In the genomic region with DNA sequence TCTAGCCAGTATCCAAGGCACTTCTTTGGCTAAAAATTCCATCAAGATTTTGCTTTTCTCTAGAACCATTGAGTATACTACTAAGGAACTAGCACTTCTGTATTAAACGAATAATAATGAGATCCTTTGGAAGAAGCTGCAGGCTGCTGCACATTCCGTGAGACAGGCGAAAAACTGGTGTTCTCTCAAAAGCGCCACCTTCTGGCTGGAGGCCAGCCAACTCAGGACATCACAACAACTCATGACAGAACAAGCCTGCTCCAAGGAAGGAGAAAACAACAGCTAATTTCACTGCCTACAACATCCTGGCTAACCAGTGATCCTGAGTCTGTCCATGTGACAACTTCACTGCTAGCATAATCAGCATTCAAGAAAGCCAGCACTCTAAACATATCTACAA, we compare ENCODE assay signal across 8 cellular contexts.
DNase-seq lines count a peak whose midpoint lies in the region; ATAC-seq and TF ChIP-seq lines count a peak whose summit lies in the region.

No MANE protein-coding gene starts in this region.

- H3K27me3 ChIP-seq in testis = no peaks in the 10 kb centered on the region

- no peak overlapping the region for H3K27ac ChIP-seq in testis

- no peak for TF ChIP-seq POLR2A in testis (IDR thresholded peaks at IDR 0.05)

- intact Hi-C loops in testis (cut with DNase I; ENCODE audit: low total_unique reads) = no loop called here

- peak in 1 of 3 experiments; percentile 7 for TF ChIP-seq CTCF in testis (IDR thresholded peaks at IDR 0.05)
- TF ChIP-seq CTCF in omental fat pad (IDR thresholded peaks at IDR 0.05) = no peak

- DNase-seq in activated T-cell treated with anti-CD3 and anti-CD28 coated beads for 1 hour (ENCODE audit: low read depth) (peak; percentile 15), UCSD-AML1 (lab: John Stamatoyannopoulos, UW; ENCODE audit: unreplicated experiment) (peak; percentile 33), glomerular visceral epithelial cell (ENCODE audit: extremely low spot score) (peak; percentile 16), testis (peak; percentile 75), omental fat pad (ENCODE audit: low spot score) (no peak), NCI-H187 (lab: John Stamatoyannopoulos, UW) (no peak)
- DNase-seq in activated T-cell treated with anti-CD3 and anti-CD28 coated beads, Interleukin-2, amount 50 U/mL, for 1 hour = no peak

- H3K4me1 ChIP-seq in testis = no peaks in the 10 kb centered on the region

- WGBS in testis, 2 donors = 57 to 62% methylated on average over 4 of the region's 4 CpGs

- no peak overlapping the region for H3K4me3 ChIP-seq in testis

- ATAC-seq in HG03175 (IDR thresholded peaks at IDR 0.05; ENCODE audit: unreplicated experiment) (peak; percentile 57), omental fat pad (ENCODE audit: low FRiP score) (no peak)

- no peaks in the 10 kb centered on the region for H3K9me3 ChIP-seq in testis

- H3K36me3 ChIP-seq in testis (ENCODE audit: low read depth, missing control alignments) = no peaks in the 10 kb centered on the region

Comparison
In these comparisons a context has a peak if more than half of its experiments do, and no peak if none do; other contexts are left out.
1. DNase-seq: peak in activated T-cell treated with anti-CD3 and anti-CD28 coated beads for 1 hour (single experiment), UCSD-AML1 (single experiment), glomerular visceral epithelial cell (single experiment) and testis (single experiment); none in activated T-cell treated with anti-CD3 and anti-CD28 coated beads, Interleukin-2, amount 50 U/mL, for 1 hour (single experiment), omental fat pad (single experiment) and NCI-H187 (0 of 2).